ENCODE assay signal across 19 cellular contexts in the genomic region with DNA sequence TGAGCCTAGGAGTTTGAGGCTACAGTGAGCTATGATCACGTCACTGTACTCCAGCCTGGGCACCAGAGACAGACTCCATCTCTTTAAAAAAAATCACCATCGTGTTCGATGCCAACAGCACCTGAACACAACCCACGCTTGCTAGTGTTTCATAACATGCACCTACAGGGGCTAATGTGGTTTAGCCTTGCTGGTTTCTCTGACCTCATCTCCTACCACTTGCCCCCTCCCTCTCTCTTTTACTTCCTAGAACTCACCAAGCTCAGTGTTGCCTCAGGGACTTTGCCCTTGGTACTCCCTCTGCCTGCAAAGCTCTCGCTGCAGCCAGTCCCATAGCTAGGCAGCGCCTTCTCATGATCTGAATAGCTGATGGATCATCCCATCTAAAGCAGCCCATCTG.
A peak's percentile ranks its signal among the peaks of the same experiment; 100 is the strongest.
DNase-seq lines count a peak whose midpoint lies in the region; ATAC-seq, FAIRE-seq and TF ChIP-seq lines count a peak whose summit lies in the region.
"Had no signal": no experiment of that assay in that cellular context is flagged by ENCODE, and none has a peak within 500 bp of the region (broad histone marks: within the 10 kb centered on the region; RNA-seq: fewer than 3 reads in every experiment).

No MANE protein-coding gene starts in this region.

- no peaks in the 10 kb centered on the region for H3K36me3 ChIP-seq in WERI-Rb-1
- H3K36me3 ChIP-seq: uterus had no signal

- H3K27me3 Mint-ChIP-seq in activated naive CD4-positive, alpha-beta T cell treated with anti-CD3 and anti-CD28 coated beads, Interleukin-2, amount 50 U/mL, for 24 hours, result peaks cover 2% of the 10 kb centered on the region
- H3K27me3 Mint-ChIP-seq in activated naive CD4-positive, alpha-beta T cell treated with anti-CD3 and anti-CD28 coated beads for 36 hours (ENCODE audit: low read depth), result no peaks in the 10 kb centered on the region

- DNase-seq in activated naive CD4-positive, alpha-beta T cell treated with anti-CD3 and anti-CD28 coated beads for 36 hours, result no peak
- peak; percentile 58 for DNase-seq in WERI-Rb-1
- DNase-seq in left colon, result no peak
- no peak for DNase-seq in urothelium cell line (ENCODE audit: low spot score)
- no peak for DNase-seq in NCI-H526 treated with DMSO at 0.1 percent for 48 hours (lab: John Stamatoyannopoulos, UW)
- no peak for DNase-seq in activated gamma-delta T cell treated with Interleukin-2 at 50 U/mL for 16 hours
- DNase-seq: hippocampal formation, kidney glomerular epithelial cell, NCI-H146, posterior cingulate gyrus, uterus had no signal

- no peaks in the 10 kb centered on the region for H3K36me3 Mint-ChIP-seq in activated naive CD4-positive, alpha-beta T cell treated with anti-CD3 and anti-CD28 coated beads, Interleukin-2, amount 50 U/mL, for 24 hours
- H3K36me3 Mint-ChIP-seq in activated naive CD4-positive, alpha-beta T cell treated with anti-CD3 and anti-CD28 coated beads for 36 hours (ENCODE audit: low read depth), result no peaks in the 10 kb centered on the region
- H3K36me3 Mint-ChIP-seq: activated naive CD4-positive, alpha-beta T cell treated with anti-CD3 and anti-CD28 coated beads, Interleukin-2, amount 50 U/mL, for 72 hours had no signal

- no peaks in the 10 kb centered on the region for H3K27me3 ChIP-seq in WERI-Rb-1 (ENCODE audit: insufficient read depth, low read depth, severe bottlenecking)
- H3K27me3 ChIP-seq: uterus had no signal

- 0 out of 2 replicates have a peak, but pooled peaks have one; percentile 2 for TF ChIP-seq CTCF in WERI-Rb-1 (IDR thresholded peaks at IDR 0.05; ENCODE audit: low read depth, low read length)

- peak; percentile 75 for ATAC-seq in left colon
- no peak for ATAC-seq in GM18511 (IDR thresholded peaks at IDR 0.05; ENCODE audit: unreplicated experiment)

- intact Hi-C loops in activated naive CD4-positive, alpha-beta T cell treated with anti-CD3 and anti-CD28 coated beads for 36 hours (cut with micrococcal nuclease), result no loop called here
- intact Hi-C loops in left colon (cut with DNase I, micrococcal nuclease), result no loop called here

- H3K4me3 ChIP-seq in WERI-Rb-1 (ENCODE audit: low read depth, low read length), result no peak overlapping the region
- H3K4me3 ChIP-seq: SK-N-MC, uterus had no signal

- no peaks in the 10 kb centered on the region for H3K9me3 ChIP-seq in WERI-Rb-1 (ENCODE audit: severe bottlenecking)
- H3K9me3 ChIP-seq: Caco-2, uterus had no signal

- CTCF ChIA-PET in activated naive CD4-positive, alpha-beta T cell treated with anti-CD3 and anti-CD28 coated beads for 36 hours (lab: Charles Lee), result interaction anchor here (0.9 kb wide), 1 partner anchor 222 kb away, joined by 3 read pairs; no protein-coding TSS in a partner anchor

- H3K9me3 Mint-ChIP-seq in activated naive CD4-positive, alpha-beta T cell treated with anti-CD3 and anti-CD28 coated beads, Interleukin-2, amount 50 U/mL, for 24 hours, result no peaks in the 10 kb centered on the region
- H3K9me3 Mint-ChIP-seq in activated naive CD4-positive, alpha-beta T cell treated with anti-CD3 and anti-CD28 coated beads for 36 hours, result no peaks in the 10 kb centered on the region
- H3K9me3 Mint-ChIP-seq: activated naive CD4-positive, alpha-beta T cell treated with anti-CD3 and anti-CD28 coated beads, Interleukin-2, amount 50 U/mL, for 72 hours; stimulated activated naive CD8-positive, alpha-beta T cell treated with anti-CD3 and anti-CD28 coated beads, Interleukin-15, Interleukin-2, amounts not matched to agents 100 ng/mL and 50 ng/mL, for 24 hours had no signal

- H3K4me1 Mint-ChIP-seq in activated naive CD4-positive, alpha-beta T cell treated with anti-CD3 and anti-CD28 coated beads, Interleukin-2, amount 50 U/mL, for 24 hours, result no peaks in the 10 kb centered on the region
- H3K4me1 Mint-ChIP-seq in activated naive CD4-positive, alpha-beta T cell treated with anti-CD3 and anti-CD28 coated beads for 36 hours (ENCODE audit: low read depth), result peaks cover 2% of the 10 kb centered on the region

- peak; percentile 84 for FAIRE-seq in urothelium cell line (lab: Jason Lieb, UNC)
- FAIRE-seq: bronchial epithelial cell had no signal

- H3K4me3 Mint-ChIP-seq in activated naive CD4-positive, alpha-beta T cell treated with anti-CD3 and anti-CD28 coated beads, Interleukin-2, amount 50 U/mL, for 24 hours, result no peak overlapping the region
- no peak overlapping the region for H3K4me3 Mint-ChIP-seq in activated naive CD4-positive, alpha-beta T cell treated with anti-CD3 and anti-CD28 coated beads for 36 hours
- H3K4me3 Mint-ChIP-seq: stimulated activated naive CD8-positive, alpha-beta T cell treated with anti-CD3 and anti-CD28 coated beads, Interleukin-15, Interleukin-2, amounts not matched to agents 100 ng/mL and 50 ng/mL, for 24 hours had no signal

- no peak overlapping the region for H3K27ac ChIP-seq in WERI-Rb-1
- H3K27ac ChIP-seq: KMS-11, SK-N-MC, uterus had no signal

- peak overlapping the region; percentile 4 for H3K27ac Mint-ChIP-seq in activated naive CD4-positive, alpha-beta T cell treated with anti-CD3 and anti-CD28 coated beads, Interleukin-2, amount 50 U/mL, for 24 hours
- no peak overlapping the region for H3K27ac Mint-ChIP-seq in activated naive CD4-positive, alpha-beta T cell treated with anti-CD3 and anti-CD28 coated beads for 36 hours
- H3K27ac Mint-ChIP-seq: activated naive CD4-positive, alpha-beta T cell treated with anti-CD3 and anti-CD28 coated beads, Interleukin-2, amount 50 U/mL, for 72 hours had no signal
